ENCODE assay signal across 25 cellular contexts in genomic region chr9:130349398-130349797, GRCh38.
"Had no signal": no experiment of that assay in that cellular context is flagged by ENCODE, and none has a peak within 500 bp of the region (broad histone marks: within the 10 kb centered on the region; RNA-seq: fewer than 3 reads in every experiment).

No MANE protein-coding gene starts in this region.

- H3K4me3 Mint-ChIP-seq: dendritic cell treated with granulocyte-macrophage colony-stimulating factor and Interleukin-4, amounts not matched to agents 40 ng/mL and 50 ng/mL, for 4 days; effector memory CD8-positive, alpha-beta T cell; endodermal cell had no signal

- H3K36me3 ChIP-seq: colonic mucosa, esophagus squamous epithelium, gastrocnemius medialis, heart right ventricle had no signal

- H3K27me3 ChIP-seq: colonic mucosa, esophagus muscularis mucosa, esophagus squamous epithelium, foreskin keratinocyte, gastroesophageal sphincter, heart left ventricle, heart right ventricle had no signal

- H3K9me3 ChIP-seq: colonic mucosa, esophagus muscularis mucosa, esophagus squamous epithelium, gastrocnemius medialis, gastroesophageal sphincter, heart left ventricle, heart right ventricle had no signal

- H3K27ac ChIP-seq: colonic mucosa, coronary artery, dorsolateral prefrontal cortex, epithelial cell of prostate, esophagus muscularis mucosa, esophagus squamous epithelium, foreskin keratinocyte, gastrocnemius medialis, gastroesophageal sphincter, heart left ventricle, heart right ventricle had no signal

- H3K27ac Mint-ChIP-seq: dendritic cell treated with granulocyte-macrophage colony-stimulating factor and Interleukin-4, amounts not matched to agents 40 ng/mL and 50 ng/mL, for 4 days; effector memory CD8-positive, alpha-beta T cell; endodermal cell had no signal

- H3K4me1 Mint-ChIP-seq: endodermal cell had no signal

- DNase-seq: colonic mucosa; cortex of kidney; dermis blood vessel endothelial cell; dorsolateral prefrontal cortex; effector CD4-positive, alpha-beta T cell; effector CD8-positive, alpha-beta T cell; effector memory CD4-positive, alpha-beta T cell; effector memory CD8-positive, alpha-beta T cell; endodermal cell; erythroblast; esophagus squamous epithelium; foreskin fibroblast; foreskin keratinocyte; foreskin melanocyte; gastrocnemius medialis; glutamatergic neuron; head of caudate nucleus; heart right ventricle had no signal

- ATAC-seq: effector memory CD8-positive, alpha-beta T cell; esophagus mucosa; foreskin keratinocyte; gastrocnemius medialis; gastroesophageal sphincter; heart left ventricle; heart right ventricle had no signal

- H3K4me1 ChIP-seq: colonic mucosa, esophagus muscularis mucosa, foreskin keratinocyte, gastrocnemius medialis, gastroesophageal sphincter, heart left ventricle, heart right ventricle had no signal

- H3K9me3 Mint-ChIP-seq: dendritic cell treated with granulocyte-macrophage colony-stimulating factor and Interleukin-4, amounts not matched to agents 40 ng/mL and 50 ng/mL, for 4 days; effector memory CD8-positive, alpha-beta T cell; endodermal cell had no signal

- H3K27me3 Mint-ChIP-seq: dendritic cell treated with granulocyte-macrophage colony-stimulating factor and Interleukin-4, amounts not matched to agents 40 ng/mL and 50 ng/mL, for 4 days had no signal

- H3K4me3 ChIP-seq: colonic mucosa, coronary artery, dorsolateral prefrontal cortex, esophagus muscularis mucosa, esophagus squamous epithelium, gastrocnemius medialis, gastroesophageal sphincter, heart left ventricle, heart right ventricle had no signal
